1 cellular context compared by ENCODE assay signal in the genomic region with DNA sequence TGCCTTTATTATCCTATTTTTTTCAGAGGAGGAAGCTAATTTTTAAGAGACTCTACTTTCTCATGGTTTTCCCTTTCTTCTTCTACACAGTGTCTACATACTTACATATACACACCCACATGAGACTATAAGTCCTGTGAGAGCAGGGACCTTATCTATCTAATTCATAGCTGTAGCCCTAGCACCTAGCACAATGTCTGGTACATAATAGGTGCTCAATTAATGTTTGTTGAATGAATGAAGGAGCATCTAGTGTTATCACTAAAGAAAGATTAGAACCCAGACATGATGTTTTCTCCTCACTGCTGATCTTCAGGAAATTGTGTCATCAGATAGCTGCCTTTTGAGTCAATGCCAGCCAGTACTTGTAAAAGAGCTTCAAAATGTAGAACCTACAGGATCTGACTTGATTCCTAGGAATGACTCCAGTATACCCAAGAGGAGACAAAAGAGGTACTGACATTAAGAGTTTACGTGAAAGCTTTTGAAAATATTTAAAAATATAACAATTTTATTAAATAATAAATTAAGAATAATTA.
TF ChIP-seq lines count a peak whose summit lies in the region.

No MANE protein-coding gene starts in this region.

TF ChIP-seq in GM23338, 12 proteins besides CTCF, POLR2A, EP300 and RAD21 (continued from another document):
- TF ChIP-seq ZNF462 (CRISPR knock-in tag; IDR thresholded peaks at IDR 0.05) (no peak), ZNF331 (CRISPR knock-in tag; IDR thresholded peaks at IDR 0.05; ENCODE audit: low read depth) (no peak), EZH2 (IDR thresholded peaks at IDR 0.05; ENCODE audit: low read depth, unreplicated experiment) (no peak)
- TF ChIP-seq, protein P1, sequence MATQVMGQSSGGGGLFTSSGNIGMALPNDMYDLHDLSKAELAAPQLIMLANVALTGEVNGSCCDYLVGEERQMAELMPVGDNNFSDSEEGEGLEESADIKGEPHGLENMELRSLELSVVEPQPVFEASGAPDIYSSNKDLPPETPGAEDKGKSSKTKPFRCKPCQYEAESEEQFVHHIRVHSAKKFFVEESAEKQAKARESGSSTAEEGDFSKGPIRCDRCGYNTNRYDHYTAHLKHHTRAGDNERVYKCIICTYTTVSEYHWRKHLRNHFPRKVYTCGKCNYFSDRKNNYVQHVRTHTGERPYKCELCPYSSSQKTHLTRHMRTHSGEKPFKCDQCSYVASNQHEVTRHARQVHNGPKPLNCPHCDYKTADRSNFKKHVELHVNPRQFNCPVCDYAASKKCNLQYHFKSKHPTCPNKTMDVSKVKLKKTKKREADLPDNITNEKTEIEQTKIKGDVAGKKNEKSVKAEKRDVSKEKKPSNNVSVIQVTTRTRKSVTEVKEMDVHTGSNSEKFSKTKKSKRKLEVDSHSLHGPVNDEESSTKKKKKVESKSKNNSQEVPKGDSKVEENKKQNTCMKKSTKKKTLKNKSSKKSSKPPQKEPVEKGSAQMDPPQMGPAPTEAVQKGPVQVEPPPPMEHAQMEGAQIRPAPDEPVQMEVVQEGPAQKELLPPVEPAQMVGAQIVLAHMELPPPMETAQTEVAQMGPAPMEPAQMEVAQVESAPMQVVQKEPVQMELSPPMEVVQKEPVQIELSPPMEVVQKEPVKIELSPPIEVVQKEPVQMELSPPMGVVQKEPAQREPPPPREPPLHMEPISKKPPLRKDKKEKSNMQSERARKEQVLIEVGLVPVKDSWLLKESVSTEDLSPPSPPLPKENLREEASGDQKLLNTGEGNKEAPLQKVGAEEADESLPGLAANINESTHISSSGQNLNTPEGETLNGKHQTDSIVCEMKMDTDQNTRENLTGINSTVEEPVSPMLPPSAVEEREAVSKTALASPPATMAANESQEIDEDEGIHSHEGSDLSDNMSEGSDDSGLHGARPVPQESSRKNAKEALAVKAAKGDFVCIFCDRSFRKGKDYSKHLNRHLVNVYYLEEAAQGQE (IDR thresholded peaks at IDR 0.05; ENCODE audit: unreplicated experiment), result no peak
